Comparison of ENCODE assay signal across 8 cellular contexts in the genomic region with DNA sequence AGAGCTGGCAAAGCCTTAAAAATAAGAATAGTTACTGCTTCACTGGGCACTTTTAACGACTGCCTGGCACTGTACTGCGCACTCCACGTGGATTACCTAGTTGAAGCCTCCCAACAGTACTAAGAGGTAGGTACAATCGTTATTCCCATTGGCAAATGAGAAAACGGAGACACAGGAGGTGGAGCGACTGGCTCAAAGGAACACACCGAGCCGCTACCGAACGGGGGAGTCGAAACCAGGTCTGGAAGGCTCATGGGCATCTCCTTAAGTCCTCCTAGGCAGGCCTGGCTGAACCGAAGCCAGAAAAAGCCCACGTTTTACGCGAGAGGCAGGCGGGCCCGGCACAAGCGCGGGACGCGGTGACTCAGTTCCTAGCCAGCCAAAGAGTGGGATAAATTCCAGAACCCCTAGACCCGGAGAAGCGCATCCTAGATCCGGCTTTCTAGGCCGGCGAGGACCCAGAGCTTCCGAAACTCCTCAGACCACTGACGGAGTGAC. TPM values are rescaled to one million over a fixed set of nuclear protein-coding genes. Genes with fewer than 3 reads are reported as not detected.
DNase-seq lines count a peak whose midpoint lies in the region; ATAC-seq and TF ChIP-seq lines count a peak whose summit lies in the region.

No MANE protein-coding gene starts in this region.

- H3K27me3 Mint-ChIP-seq in H9 (ENCODE audit: low read depth), result no peaks in the 10 kb centered on the region

- H3K27ac ChIP-seq in H9 (ENCODE audit: insufficient read length, low read depth, low read length), result no peak overlapping the region
- H3K27ac ChIP-seq in Peyer's patch, result peak overlapping the region; percentile 93 to 97 (median 95)
- H3K27ac ChIP-seq in right atrium auricular region, result peak overlapping the region; percentile 95 to 97
- peak overlapping the region; percentile 93 to 98 for H3K27ac ChIP-seq in prostate gland

- peak overlapping the region; percentile 23 for H4K5ac ChIP-seq in H9 (ENCODE audit: insufficient read length, low read depth, low read length)

- peak overlapping the region; percentile 94 for H3K9ac ChIP-seq in H9 (ENCODE audit: extremely low read depth, insufficient read length, low read length)

- no peak overlapping the region for H2BK120ac ChIP-seq in H9 (ENCODE audit: low read depth, low read length, poor library complexity, severe bottlenecking)

- no peak overlapping the region for H2BK12ac ChIP-seq in H9 (ENCODE audit: insufficient read length, low read depth, low read length)

- H2BK15ac ChIP-seq in H9 (ENCODE audit: low read depth, low read length), result no peak overlapping the region

- peak overlapping the region; percentile 91 for H3K4me2 ChIP-seq in H9 (ENCODE audit: insufficient read depth, insufficient read length, low read length)

- peak overlapping the region; percentile 84 to 99 (median 98) for H3K27ac Mint-ChIP-seq in H9

- H3K27me3 ChIP-seq in H9 (ENCODE audit: insufficient read depth, low read length) (no peaks in the 10 kb centered on the region), Peyer's patch (no peaks in the 10 kb centered on the region), right atrium auricular region (no peaks in the 10 kb centered on the region), prostate gland (replicated peaks; ENCODE audit: insufficient read depth) (no peaks in the 10 kb centered on the region)

- H3K9me3 ChIP-seq in H9 (ENCODE audit: control insufficient read depth, low read depth, low read length) (no peaks in the 10 kb centered on the region), Peyer's patch (no peaks in the 10 kb centered on the region), right atrium auricular region (no peaks in the 10 kb centered on the region), prostate gland (no peaks in the 10 kb centered on the region)

- WGBS in H9 (ENCODE audit: extremely low coverage, insufficient read length, low lambda C conversion rate), result no CpG with 5 or more reads among the region's 28 CpGs
- under 1% methylated on average over 28 of the region's 28 CpGs for WGBS in prostate gland

- no peak overlapping the region for H3T11ph ChIP-seq in H9 (ENCODE audit: low read length)

- H4K91ac ChIP-seq in H9 (ENCODE audit: insufficient read length, low read depth, low read length), result no peak overlapping the region

- peak overlapping the region; percentile 54 for H3K18ac ChIP-seq in H9 (ENCODE audit: insufficient read length, low read depth, low read length)

- H2AFZ ChIP-seq in H9 (ENCODE audit: low read length), result no peak overlapping the region

- H3K79me2 ChIP-seq in H9 (ENCODE audit: insufficient read depth, low read length), result peaks cover 36% of the 10 kb centered on the region

- no peak overlapping the region for H3K23ac ChIP-seq in H9 (ENCODE audit: insufficient read length, low read depth, low read length)

- no peak overlapping the region for H2BK5ac ChIP-seq in H9 (ENCODE audit: insufficient read length, low read length)

- peak overlapping the region; percentile 95 to 96 for H3K4me3 Mint-ChIP-seq in H9

- DNase-seq in Caki2 (ENCODE audit: low read depth), result peak; percentile 33
- no peak for DNase-seq in H9
- peak in 2 of 3 donors; percentile 64 to 66 for DNase-seq in Peyer's patch
- peak; percentile 68 for DNase-seq in amniotic stem cell (lab: John Stamatoyannopoulos, UW)
- DNase-seq in right atrium auricular region (ENCODE audit: low spot score), result peak; percentile 85
- no peak for DNase-seq in prostate gland (ENCODE audit: low spot score)

- peaks cover 33 to 60% (median 52%) of the 10 kb centered on the region in 3 experiments for H3K36me3 Mint-ChIP-seq in H9 (ENCODE audit: insufficient read depth in 1 of 3, low read depth in 3 of 3)

- H2AK5ac ChIP-seq in H9 (ENCODE audit: insufficient read length, low read length), result no peak overlapping the region

- TF ChIP-seq CTCF in H9 (conservative IDR thresholded peaks at IDR 0.05), result no peak
- no peak for TF ChIP-seq CTCF in Peyer's patch (IDR thresholded peaks at IDR 0.05)
- TF ChIP-seq CTCF in right atrium auricular region (IDR thresholded peaks at IDR 0.05), result no peak
- TF ChIP-seq CTCF in prostate gland (IDR thresholded peaks at IDR 0.05), result no peak

- no peak overlapping the region; the same call in 1 of the 2 replicates for H3K4ac ChIP-seq in H9 (ENCODE audit: low read depth, low read length)

- H3K9me3 Mint-ChIP-seq in H9, result no peaks in the 10 kb centered on the region

- peak overlapping the region; percentile 82 for H3K14ac ChIP-seq in H9 (ENCODE audit: insufficient read depth, low read length)

- in situ Hi-C loops in Caki2 (cut with HindIII; ENCODE audit: low pct_unique_long_range_greater_than_20kb, low sequenced_read_pairs), result no loop called here

- H3K4me3 ChIP-seq in Peyer's patch, result peak overlapping the region; percentile 80 to 98 (median 86)
- peak overlapping the region; percentile 96 to 97 for H3K4me3 ChIP-seq in right atrium auricular region
- peak overlapping the region; percentile 85 to 87 for H3K4me3 ChIP-seq in prostate gland

- H3K4me1 Mint-ChIP-seq in H9, result peaks cover 19 to 23% of the 10 kb centered on the region in 2 experiments

- peaks cover 0 to 46% (median 3%) of the 10 kb centered on the region in 3 donors for H3K36me3 ChIP-seq in Peyer's patch
- H3K36me3 ChIP-seq in right atrium auricular region, result peaks cover 34% of the 10 kb centered on the region
- peaks cover 4 to 14% of the 10 kb centered on the region in 2 donors for H3K36me3 ChIP-seq in prostate gland

- ATAC-seq in GM19463 (IDR thresholded peaks at IDR 0.05; ENCODE audit: unreplicated experiment), result no peak
- no peak for ATAC-seq in GM19467 (IDR thresholded peaks at IDR 0.05; ENCODE audit: unreplicated experiment)

- H3K79me1 ChIP-seq in H9 (ENCODE audit: insufficient read depth, low read depth, low read length, poor library complexity, severe bottlenecking), result peaks cover 12% of the 10 kb centered on the region

- no peak overlapping the region for H2BK20ac ChIP-seq in H9 (ENCODE audit: low read depth, low read length, poor library complexity, severe bottlenecking)

- no peak overlapping the region for H3K56ac ChIP-seq in H9 (ENCODE audit: insufficient read length, low read depth, low read length)

- TF ChIP-seq POLR2A in Peyer's patch (IDR thresholded peaks at IDR 0.05), result no peak
- TF ChIP-seq POLR2A in prostate gland (IDR thresholded peaks at IDR 0.05), result no peak

- H3K4me1 ChIP-seq in H9 (ENCODE audit: insufficient read depth, low read length) (no peaks in the 10 kb centered on the region), Peyer's patch (peaks cover 6 to 38% (median 19%) of the 10 kb centered on the region in 4 donors), right atrium auricular region (peaks cover 0 to 36% of the 10 kb centered on the region in 2 donors), prostate gland (replicated peaks) (peaks cover 11% of the 10 kb centered on the region)

- peaks cover 16% of the 10 kb centered on the region for H3K23me2 ChIP-seq in H9 (ENCODE audit: insufficient read length, low read depth, low read length, poor library complexity, severe bottlenecking)

- intact Hi-C loops in prostate gland (cut with DNase I), result loop anchor here (5.0 to 10.0 kb wide), 2 partner anchors 36 to 263 kb away; a partner anchor contains a TSS

- no peak overlapping the region for H4K8ac ChIP-seq in H9 (replicated peaks; ENCODE audit: insufficient read length, low read depth, low read length)

- no peaks in the 10 kb centered on the region for H4K20me1 ChIP-seq in H9 (ENCODE audit: control insufficient read depth, insufficient read depth, insufficient read length)

RNA-seq across cellular contexts. Expression of a gene that starts 0.5 kb away (rescaled TPM):
- total RNA-seq in Caki2 (2014; rRNA removed; shearing (Covaris generic); ENCODE audit: low replicate concordance), result 144 and 213 TPM in 2 replicates
- total RNA-seq in H9 (2021) (150 and 160 TPM in 2 replicates), Peyer's patch (10 to 100 TPM; 32.4 to 52.0 (median 40.6) TPM), right atrium auricular region (10 to 100 TPM; 70.9 to 93.3 TPM), prostate gland (100 to 1,000 TPM in 1 of 2 donors, 10 to 100 TPM in 1; 98.6 to 103 TPM)

RNA-seq across cellular contexts. Expression of a gene that starts 0.9 kb away (rescaled TPM):
- 73.2 and 100 TPM in 2 replicates for total RNA-seq in Caki2 (2014; rRNA removed; shearing (Covaris generic); ENCODE audit: low replicate concordance)
- total RNA-seq in H9 (2021) (104 TPM in 2 replicates), Peyer's patch (10 to 100 TPM; 44.7 to 82.0 (median 58.4) TPM), right atrium auricular region (10 to 100 TPM; 36.7 to 57.0 TPM), prostate gland (10 to 100 TPM; 73.8 to 78.3 TPM)

RNA-seq across cellular contexts. Expression of a gene that starts 30.7 kb away (rescaled TPM):
- 7.3 and 14.2 TPM in 2 replicates for total RNA-seq in Caki2 (2014; rRNA removed; shearing (Covaris generic); ENCODE audit: low replicate concordance)
- total RNA-seq in H9 (2021) (12.8 and 14.1 TPM in 2 replicates), Peyer's patch (1 to 10 TPM; 8.3 to 9.1 (median 8.6) TPM), right atrium auricular region (1 to 10 TPM; 4.6 to 5.3 TPM), prostate gland (10 to 100 TPM in 1 of 2 donors, 1 to 10 TPM in 1; 9.1 to 11.8 TPM)

RNA-seq across cellular contexts. Expression of a gene that starts 30.8 kb away (rescaled TPM):
- 31.4 and 31.7 TPM in 2 replicates for total RNA-seq in Caki2 (2014; rRNA removed; shearing (Covaris generic); ENCODE audit: low replicate concordance)
- total RNA-seq in H9 (2021) (96.2 and 98.2 TPM in 2 replicates), Peyer's patch (10 to 100 TPM; 21.4 to 42.2 (median 35.5) TPM), right atrium auricular region (10 to 100 TPM; 12.4 to 18.8 TPM), prostate gland (10 to 100 TPM; 40.4 to 97.4 TPM)

RNA-seq across cellular contexts. Expression of a gene that starts 33.4 kb away (rescaled TPM):
- 491 and 523 TPM in 2 replicates for total RNA-seq in Caki2 (2014; rRNA removed; shearing (Covaris generic); ENCODE audit: low replicate concordance)
- total RNA-seq in H9 (2021) (56.3 and 60.7 TPM in 2 replicates), Peyer's patch (100 to 1,000 TPM; 228 to 386 (median 343) TPM), right atrium auricular region (100 to 1,000 TPM in 1 of 2 donors, 10 to 100 TPM in 1; 53.0 to 115 TPM), prostate gland (10 to 100 TPM; 85.4 to 86.5 TPM)

Comparison
In these comparisons a context has a peak if more than half of its experiments do, and no peak if none do; other contexts are left out.
1. DNase-seq: peak in Caki2 (single experiment), Peyer's patch (2 of 3), amniotic stem cell (single experiment) and right atrium auricular region (single experiment); none in H9 (single experiment) and prostate gland (single experiment).
2. Peak in every context shown above with its lines, with median percentiles within 50 percentile points of each other: H3K4me3 ChIP-seq.